Comparison of ENCODE assay signal across 14 cellular contexts in genomic region chr2:9303528-9304225, GRCh38.
"Had no signal": no experiment of that assay in that cellular context is flagged by ENCODE, and none has a peak within 500 bp of the region (broad histone marks: within the 10 kb centered on the region; RNA-seq: fewer than 3 reads in every experiment).

No MANE protein-coding gene starts in this region.

- H3K4me3 ChIP-seq: body of pancreas, skin epidermis, upper lobe of left lung had no signal

- H3K36me3 ChIP-seq: upper lobe of left lung had no signal

- H3K27ac ChIP-seq: skin epidermis, upper lobe of left lung had no signal

- H3K9me3 ChIP-seq: body of pancreas, upper lobe of left lung had no signal

- DNase-seq: activated B cell treated with CpG ODN at 0.5 μM for 24 hours; activated CD4-positive, alpha-beta T cell treated with anti-CD3 and anti-CD28 coated beads, Interleukin-2, amount 10 ng/mL, durations not matched to agents 7 days and 5 days; activated effector memory CD4-positive, alpha-beta T cell treated with Interleukin-2 at 50 U/mL for 16 hours; body of pancreas; cerebellar nuclear complex; dermis blood vessel endothelial cell; endodermal cell; erythroblast; islet precursor cell; T-helper 2 cell; upper lobe of left lung had no signal

- ATAC-seq: body of pancreas; stimulated activated effector memory CD8-positive, alpha-beta T cell treated with anti-CD3 and anti-CD28 coated beads, Interleukin-12 subunit alpha, Interleukin-12 subunit beta, amount 100 ng/mL, for 72 hours had no signal

- H3K27me3 ChIP-seq: body of pancreas, upper lobe of left lung had no signal

- FAIRE-seq: TTC549 had no signal
